29 cellular contexts compared by ENCODE assay signal in the genomic region with DNA sequence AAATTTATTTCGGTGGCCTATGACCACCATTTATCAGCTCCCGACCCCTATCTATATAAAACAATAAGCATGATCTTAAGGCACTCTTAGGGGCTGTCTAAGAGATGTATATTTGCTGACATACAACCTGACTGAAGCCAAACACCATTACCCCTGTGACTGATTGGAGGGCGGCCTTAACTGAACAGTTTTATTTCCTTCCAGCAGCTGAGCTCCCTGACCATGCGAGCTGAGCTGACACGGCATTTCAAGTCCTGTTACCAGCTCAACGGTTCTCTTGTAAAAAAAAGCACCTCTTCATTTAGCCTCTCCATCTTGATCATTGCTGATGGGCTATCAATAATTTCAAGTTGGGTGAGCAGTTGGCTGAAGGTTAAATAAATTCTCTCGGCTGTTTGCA.
"Had no signal": no experiment of that assay in that cellular context is flagged by ENCODE, and none has a peak within 500 bp of the region (broad histone marks: within the 10 kb centered on the region; RNA-seq: fewer than 3 reads in every experiment).

No MANE protein-coding gene starts in this region.

- H3K36me3 Mint-ChIP-seq: activated naive CD4-positive, alpha-beta T cell treated with anti-CD3 and anti-CD28 coated beads, Interleukin-2, amount 10 ng/mL, durations not matched to agents 7 days and 5 days; activated naive CD4-positive, alpha-beta T cell treated with anti-CD3 and anti-CD28 coated beads, Interleukin-2, amount 50 U/mL, for 72 hours; activated naive CD8-positive, alpha-beta T cell treated with anti-CD3 and anti-CD28 coated beads, Interleukin-2, amount 10 ng/mL, durations not matched to agents 7 days and 5 days; brain had no signal

- H3K27ac ChIP-seq: ascending aorta, breast epithelium, cardiac muscle cell, colonic mucosa, esophagus squamous epithelium, gastroesophageal sphincter had no signal

- H3K9me3 ChIP-seq: ascending aorta, breast epithelium, colonic mucosa, esophagus squamous epithelium, gastroesophageal sphincter had no signal

- ATAC-seq: activated naive CD4-positive, alpha-beta T cell treated with anti-CD3 and anti-CD28 coated beads, Interleukin-2, amount 50 U/mL, for 72 hours; activated T-cell treated with anti-CD3 and anti-CD28 coated beads, Interleukin-2, amount 50 U/mL, for 72 hours; gastroesophageal sphincter had no signal

- H3K36me3 ChIP-seq: ascending aorta, breast epithelium, cardiac muscle cell, colonic mucosa, esophagus squamous epithelium, gastroesophageal sphincter had no signal

- DNase-seq: activated CD4-positive, alpha-beta memory T cell treated with anti-CD3 and anti-CD28 coated beads, Interleukin-2, amount 10 ng/mL, durations not matched to agents 7 days and 5 days; activated CD4-positive, alpha-beta T cell treated with anti-CD3 and anti-CD28 coated beads for 4 hours; activated CD4-positive, alpha-beta T cell treated with anti-CD3 and anti-CD28 coated beads, Interleukin-2, amount 10 ng/mL, durations not matched to agents 7 days and 5 days; activated CD4-positive, alpha-beta T cell treated with anti-CD3 and anti-CD28 coated beads, Interleukin-2, amount 50 U/mL, for 4 hours; activated CD4-positive, CD25-positive, alpha-beta regulatory T cell; activated CD4-positive, CD25-positive, alpha-beta regulatory T cell treated with anti-CD3 and anti-CD28 coated beads, Interleukin-2, amount 50 U/mL, for 72 hours; activated CD8-positive, alpha-beta memory T cell treated with anti-CD3 and anti-CD28 coated beads, Interleukin-2, amount 50 U/mL, for 48 hours; activated gamma-delta T cell; activated naive CD4-positive, alpha-beta T cell; activated naive CD4-positive, alpha-beta T cell treated with anti-CD3 and anti-CD28 coated beads, Interleukin-2, amount 10 ng/mL, durations not matched to agents 7 days and 5 days; activated naive CD8-positive, alpha-beta T cell treated with anti-CD3 and anti-CD28 coated beads, Interleukin-2, amount 10 ng/mL, durations not matched to agents 7 days and 5 days; activated T-cell treated with anti-CD3 and anti-CD28 coated beads for 4 hours; activated T-cell treated with anti-CD3 and anti-CD28 coated beads, Interleukin-2, amount 50 U/mL, for 24 hours; activated T-cell treated with anti-CD3 and anti-CD28 coated beads, Interleukin-2, amount 50 U/mL, for 72 hours; central memory CD4-positive, alpha-beta T cell; cerebellar nuclear complex; colonic mucosa; effector memory CD4-positive, alpha-beta T cell; endodermal cell; erythroblast; esophagus squamous epithelium; foreskin melanocyte; T-helper 2 cell had no signal

- H3K9me3 Mint-ChIP-seq: activated CD4-positive, alpha-beta memory T cell treated with anti-CD3 and anti-CD28 coated beads, Interleukin-2, amount 10 ng/mL, durations not matched to agents 7 days and 5 days; activated CD4-positive, alpha-beta T cell treated with anti-CD3 and anti-CD28 coated beads, Interleukin-2, amount 10 ng/mL, durations not matched to agents 7 days and 5 days; activated naive CD4-positive, alpha-beta T cell treated with anti-CD3 and anti-CD28 coated beads, Interleukin-2, amount 10 ng/mL, durations not matched to agents 7 days and 5 days; activated naive CD4-positive, alpha-beta T cell treated with anti-CD3 and anti-CD28 coated beads, Interleukin-2, amount 50 U/mL, for 72 hours; activated naive CD8-positive, alpha-beta T cell treated with anti-CD3 and anti-CD28 coated beads, Interleukin-2, amount 10 ng/mL, durations not matched to agents 7 days and 5 days; activated T-cell treated with anti-CD3 and anti-CD28 coated beads, Interleukin-2, amount 50 U/mL, for 24 hours; activated T-cell treated with anti-CD3 and anti-CD28 coated beads, Interleukin-2, amount 50 U/mL, for 72 hours; brain; endodermal cell had no signal

- H3K27me3 Mint-ChIP-seq: activated CD4-positive, alpha-beta T cell treated with anti-CD3 and anti-CD28 coated beads, Interleukin-2, amount 10 ng/mL, durations not matched to agents 7 days and 5 days had no signal

- H3K27ac Mint-ChIP-seq: activated CD4-positive, alpha-beta memory T cell treated with anti-CD3 and anti-CD28 coated beads, Interleukin-2, amount 10 ng/mL, durations not matched to agents 7 days and 5 days; activated CD4-positive, alpha-beta T cell treated with anti-CD3 and anti-CD28 coated beads, Interleukin-2, amount 10 ng/mL, durations not matched to agents 7 days and 5 days; activated naive CD4-positive, alpha-beta T cell treated with anti-CD3 and anti-CD28 coated beads, Interleukin-2, amount 10 ng/mL, durations not matched to agents 7 days and 5 days; activated naive CD4-positive, alpha-beta T cell treated with anti-CD3 and anti-CD28 coated beads, Interleukin-2, amount 50 U/mL, for 72 hours; activated naive CD8-positive, alpha-beta T cell treated with anti-CD3 and anti-CD28 coated beads, Interleukin-2, amount 10 ng/mL, durations not matched to agents 7 days and 5 days; activated T-cell treated with anti-CD3 and anti-CD28 coated beads, Interleukin-2, amount 50 U/mL, for 24 hours; activated T-cell treated with anti-CD3 and anti-CD28 coated beads, Interleukin-2, amount 50 U/mL, for 72 hours; brain; endodermal cell had no signal

- H3K4me1 Mint-ChIP-seq: activated CD4-positive, alpha-beta memory T cell treated with anti-CD3 and anti-CD28 coated beads, Interleukin-2, amount 10 ng/mL, durations not matched to agents 7 days and 5 days; activated CD4-positive, alpha-beta T cell treated with anti-CD3 and anti-CD28 coated beads, Interleukin-2, amount 10 ng/mL, durations not matched to agents 7 days and 5 days; activated naive CD4-positive, alpha-beta T cell treated with anti-CD3 and anti-CD28 coated beads, Interleukin-2, amount 10 ng/mL, durations not matched to agents 7 days and 5 days; activated naive CD8-positive, alpha-beta T cell treated with anti-CD3 and anti-CD28 coated beads, Interleukin-2, amount 10 ng/mL, durations not matched to agents 7 days and 5 days; brain had no signal

- H3K4me3 ChIP-seq: ascending aorta, breast epithelium, cardiac muscle cell, colonic mucosa, esophagus squamous epithelium, gastroesophageal sphincter had no signal

- H3K27me3 ChIP-seq: ascending aorta, breast epithelium, cardiac muscle cell, colonic mucosa had no signal

- H3K4me1 ChIP-seq: ascending aorta, breast epithelium, colonic mucosa, esophagus squamous epithelium, gastroesophageal sphincter had no signal

- H3K4me3 Mint-ChIP-seq: activated CD4-positive, alpha-beta memory T cell treated with anti-CD3 and anti-CD28 coated beads, Interleukin-2, amount 10 ng/mL, durations not matched to agents 7 days and 5 days; activated CD4-positive, alpha-beta T cell treated with anti-CD3 and anti-CD28 coated beads, Interleukin-2, amount 10 ng/mL, durations not matched to agents 7 days and 5 days; activated naive CD4-positive, alpha-beta T cell treated with anti-CD3 and anti-CD28 coated beads, Interleukin-2, amount 10 ng/mL, durations not matched to agents 7 days and 5 days; activated naive CD8-positive, alpha-beta T cell treated with anti-CD3 and anti-CD28 coated beads, Interleukin-2, amount 10 ng/mL, durations not matched to agents 7 days and 5 days; activated T-cell treated with anti-CD3 and anti-CD28 coated beads, Interleukin-2, amount 50 U/mL, for 24 hours; activated T-cell treated with anti-CD3 and anti-CD28 coated beads, Interleukin-2, amount 50 U/mL, for 72 hours; brain; endodermal cell had no signal
